ENCODE assay signal across 13 cellular contexts in genomic region chr7:378551-379455, GRCh38.
DNase-seq lines count a peak whose midpoint lies in the region; ATAC-seq, FAIRE-seq and TF ChIP-seq lines count a peak whose summit lies in the region.
"Had no signal": no experiment of that assay in that cellular context is flagged by ENCODE, and none has a peak within 500 bp of the region (broad histone marks: within the 10 kb centered on the region; RNA-seq: fewer than 3 reads in every experiment).

No MANE protein-coding gene starts in this region.

- no peak for TF ChIP-seq POLR2A in sigmoid colon (IDR thresholded peaks at IDR 0.05)

- peaks cover 16% of the 10 kb centered on the region for H3K27me3 Mint-ChIP-seq in WTC11 (ENCODE audit: low read depth)
- H3K27me3 Mint-ChIP-seq: activated naive CD4-positive, alpha-beta T cell treated with anti-CD3 and anti-CD28 coated beads, Interleukin-2, amount 50 U/mL, for 24 hours had no signal

- FAIRE-seq in frontal cortex (lab: Jason Lieb, UNC), result no peak

- H3K27me3 ChIP-seq in iPS-20b (ENCODE audit: insufficient read depth, low read length), result peaks cover 32% of the 10 kb centered on the region
- peaks cover 0 to 26% (median 10%) of the 10 kb centered on the region in 3 donors for H3K27me3 ChIP-seq in sigmoid colon

- no peaks in the 10 kb centered on the region; the same call in 1 of the 2 replicates for H3K4me1 Mint-ChIP-seq in WTC11

- H3K4me1 ChIP-seq in iPS-20b (ENCODE audit: insufficient read depth, low read length), result no peaks in the 10 kb centered on the region
- H3K4me1 ChIP-seq in sigmoid colon, result peaks cover 0 to 16% (median 14%) of the 10 kb centered on the region in 4 donors

- peak overlapping the region; percentile 63 for H3K4me3 Mint-ChIP-seq in WTC11

- WGBS in sigmoid colon, 2 donors, result 67 to 76% methylated on average over 44 of the region's 44 CpGs

- H3K9me3 ChIP-seq in iPS-20b (ENCODE audit: insufficient read depth, low read depth, low read length), result peaks cover 2% of the 10 kb centered on the region; the same call in 1 of the 2 replicates
- H3K9me3 ChIP-seq in sigmoid colon, result peaks cover 0 to 7% (median 0%) of the 10 kb centered on the region in 4 donors

- TF ChIP-seq CTCF in GM13977 (IDR thresholded peaks at IDR 0.05; ENCODE audit: extremely low read depth, insufficient read depth, missing control alignments) (no peak), WTC11 (IDR thresholded peaks at IDR 0.05) (no peak), sigmoid colon (IDR thresholded peaks at IDR 0.05) (no peak)

- peak; percentile 18 for DNase-seq in GM13977 (ENCODE audit: low spot score)
- DNase-seq in WTC11 (ENCODE audit: low spot score), result peak; percentile 15
- peak; percentile 68 for DNase-seq in sigmoid colon
- no peak for DNase-seq in pons (ENCODE audit: low spot score)
- no peak for DNase-seq in frontal cortex (ENCODE audit: low spot score in 2 of 2)
- DNase-seq in OCI-M2 (lab: John Stamatoyannopoulos, UW; ENCODE audit: unreplicated experiment), result no peak
- DNase-seq: DMS53, erythroblast, T1000 had no signal

- CTCF ChIA-PET in WTC11 (lab: Charles Lee), result interaction anchor here (1.7 kb wide), 1 partner anchor 57 kb away, joined by 4 read pairs; no protein-coding TSS in a partner anchor

- ATAC-seq in WTC11 (no peak; the same call in 1 of the 2 replicates), HG03521 (IDR thresholded peaks at IDR 0.05; ENCODE audit: unreplicated experiment) (no peak)

- intact Hi-C loops in sigmoid colon (cut with DNase I), result no loop called here

- H3K27ac ChIP-seq in iPS-20b (ENCODE audit: low read length) (no peak overlapping the region), sigmoid colon (no peak overlapping the region)
- H3K27ac ChIP-seq: KMS-11 had no signal

- in situ Hi-C loops in GM13977 (cut with MboI; ENCODE audit: low pct_unique_long_range_greater_than_20kb, low sequenced_read_pairs, unreplicated experiment), result no loop called here

- H3K9ac ChIP-seq in iPS-20b (ENCODE audit: low read depth, low read length), result no peak overlapping the region; the same call in 1 of the 2 replicates
- H3K9ac ChIP-seq: KMS-11 had no signal

- H3K36me3 ChIP-seq in iPS-20b (ENCODE audit: insufficient read depth, low read depth, low read length) (no peaks in the 10 kb centered on the region), sigmoid colon (no peaks in the 10 kb centered on the region)

- H3K4me3 ChIP-seq in iPS-20b (ENCODE audit: low read length) (peak overlapping the region; percentile 63; the same call in 1 of the 2 replicates), sigmoid colon (peak overlapping the region in 3 of 4 donors; percentile 18 to 41 (median 40))

- 0 out of 2 replicates have a peak, but pooled peaks cover under 1% of the 10 kb centered on the region for H3K36me3 Mint-ChIP-seq in WTC11

- POLR2A ChIA-PET in WTC11 (lab: Charles Lee), result no interaction called here

- no peak for TF ChIP-seq EP300 in sigmoid colon (IDR thresholded peaks at IDR 0.05)

- no peak overlapping the region for H3K27ac Mint-ChIP-seq in WTC11
- H3K27ac Mint-ChIP-seq: activated naive CD4-positive, alpha-beta T cell treated with anti-CD3 and anti-CD28 coated beads, Interleukin-2, amount 50 U/mL, for 24 hours had no signal

- peaks cover 7% of the 10 kb centered on the region for H3K9me3 Mint-ChIP-seq in WTC11

TF ChIP-seq in WTC11, 78 proteins besides CTCF, POLR2A, EP300 and RAD21:
- TF ChIP-seq, protein P1, sequence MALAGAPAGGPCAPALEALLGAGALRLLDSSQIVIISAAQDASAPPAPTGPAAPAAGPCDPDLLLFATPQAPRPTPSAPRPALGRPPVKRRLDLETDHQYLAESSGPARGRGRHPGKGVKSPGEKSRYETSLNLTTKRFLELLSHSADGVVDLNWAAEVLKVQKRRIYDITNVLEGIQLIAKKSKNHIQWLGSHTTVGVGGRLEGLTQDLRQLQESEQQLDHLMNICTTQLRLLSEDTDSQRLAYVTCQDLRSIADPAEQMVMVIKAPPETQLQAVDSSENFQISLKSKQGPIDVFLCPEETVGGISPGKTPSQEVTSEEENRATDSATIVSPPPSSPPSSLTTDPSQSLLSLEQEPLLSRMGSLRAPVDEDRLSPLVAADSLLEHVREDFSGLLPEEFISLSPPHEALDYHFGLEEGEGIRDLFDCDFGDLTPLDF (CRISPR knock-in tag; IDR thresholded peaks at IDR 0.05), result no peak
- TF ChIP-seq RORB (CRISPR knock-in tag; IDR thresholded peaks at IDR 0.05), result no peak
- TF ChIP-seq JUN (CRISPR knock-in tag; IDR thresholded peaks at IDR 0.05), result no peak
- TF ChIP-seq, protein P2, sequence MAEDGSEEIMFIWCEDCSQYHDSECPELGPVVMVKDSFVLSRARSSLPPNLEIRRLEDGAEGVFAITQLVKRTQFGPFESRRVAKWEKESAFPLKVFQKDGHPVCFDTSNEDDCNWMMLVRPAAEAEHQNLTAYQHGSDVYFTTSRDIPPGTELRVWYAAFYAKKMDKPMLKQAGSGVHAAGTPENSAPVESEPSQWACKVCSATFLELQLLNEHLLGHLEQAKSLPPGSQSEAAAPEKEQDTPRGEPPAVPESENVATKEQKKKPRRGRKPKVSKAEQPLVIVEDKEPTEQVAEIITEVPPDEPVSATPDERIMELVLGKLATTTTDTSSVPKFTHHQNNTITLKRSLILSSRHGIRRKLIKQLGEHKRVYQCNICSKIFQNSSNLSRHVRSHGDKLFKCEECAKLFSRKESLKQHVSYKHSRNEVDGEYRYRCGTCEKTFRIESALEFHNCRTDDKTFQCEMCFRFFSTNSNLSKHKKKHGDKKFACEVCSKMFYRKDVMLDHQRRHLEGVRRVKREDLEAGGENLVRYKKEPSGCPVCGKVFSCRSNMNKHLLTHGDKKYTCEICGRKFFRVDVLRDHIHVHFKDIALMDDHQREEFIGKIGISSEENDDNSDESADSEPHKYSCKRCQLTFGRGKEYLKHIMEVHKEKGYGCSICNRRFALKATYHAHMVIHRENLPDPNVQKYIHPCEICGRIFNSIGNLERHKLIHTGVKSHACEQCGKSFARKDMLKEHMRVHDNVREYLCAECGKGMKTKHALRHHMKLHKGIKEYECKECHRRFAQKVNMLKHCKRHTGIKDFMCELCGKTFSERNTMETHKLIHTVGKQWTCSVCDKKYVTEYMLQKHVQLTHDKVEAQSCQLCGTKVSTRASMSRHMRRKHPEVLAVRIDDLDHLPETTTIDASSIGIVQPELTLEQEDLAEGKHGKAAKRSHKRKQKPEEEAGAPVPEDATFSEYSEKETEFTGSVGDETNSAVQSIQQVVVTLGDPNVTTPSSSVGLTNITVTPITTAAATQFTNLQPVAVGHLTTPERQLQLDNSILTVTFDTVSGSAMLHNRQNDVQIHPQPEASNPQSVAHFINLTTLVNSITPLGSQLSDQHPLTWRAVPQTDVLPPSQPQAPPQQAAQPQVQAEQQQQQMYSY (CRISPR knock-in tag; IDR thresholded peaks at IDR 0.05), result no peak
- TF ChIP-seq FOXP1 (CRISPR knock-in tag; IDR thresholded peaks at IDR 0.05; ENCODE audit: borderline replicate concordance), result no peak
- no peak for TF ChIP-seq NFE2L1 (CRISPR knock-in tag; IDR thresholded peaks at IDR 0.05)
- TF ChIP-seq NR3C1 (CRISPR knock-in tag; conservative IDR thresholded peaks at IDR 0.05; ENCODE audit: low read depth), result no peak
- TF ChIP-seq CREB1 (CRISPR knock-in tag; IDR thresholded peaks at IDR 0.05), result no peak
- TF ChIP-seq OVOL2 (CRISPR knock-in tag; IDR thresholded peaks at IDR 0.05; ENCODE audit: borderline replicate concordance), result no peak
- no peak for TF ChIP-seq ZNF423 (CRISPR knock-in tag; IDR thresholded peaks at IDR 0.05)
- no peak for TF ChIP-seq GRHL2 (CRISPR knock-in tag; IDR thresholded peaks at IDR 0.05; ENCODE audit: insufficient replicate concordance, severe bottlenecking)
- TF ChIP-seq ZSCAN18 (CRISPR knock-in tag; IDR thresholded peaks at IDR 0.05), result no peak

Comparison
In these comparisons a context has a peak if more than half of its experiments do, and no peak if none do; other contexts are left out.
1. DNase-seq: peak in GM13977 (single experiment), WTC11 (single experiment) and sigmoid colon (single experiment); none in pons (single experiment), frontal cortex (0 of 2) and OCI-M2 (single experiment).